ENCODE assay signal across 8 cellular contexts in the genomic region with DNA sequence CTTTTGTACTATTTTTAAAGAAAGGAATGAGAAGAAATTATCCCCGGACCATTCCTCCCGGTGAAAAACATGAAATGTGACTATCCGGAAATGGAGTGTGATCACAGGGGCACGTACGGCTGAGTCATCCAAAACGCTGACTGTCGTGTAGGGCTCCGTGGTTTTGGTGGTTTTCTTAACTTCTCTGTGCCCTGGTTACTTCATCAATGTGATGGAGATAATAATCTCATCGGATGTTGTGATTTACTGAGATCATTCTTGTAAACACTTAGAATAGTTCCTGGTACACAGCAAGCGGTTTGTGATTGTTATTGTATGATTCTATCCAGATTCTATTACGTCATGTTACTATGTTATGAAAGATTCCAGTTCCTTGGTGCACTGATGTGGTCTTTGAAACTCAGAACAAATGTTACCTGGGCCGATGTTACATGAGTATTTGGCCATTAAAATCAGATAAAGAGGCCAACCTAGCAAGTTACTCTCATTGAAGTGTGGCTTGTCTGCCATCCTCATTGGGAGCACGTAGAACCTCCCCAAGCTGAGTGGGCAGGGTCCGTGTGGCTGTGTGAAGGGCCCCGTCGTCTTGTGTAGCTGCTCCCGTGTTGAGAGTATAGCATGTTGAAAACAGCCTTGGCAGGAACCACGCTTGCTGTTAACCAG.
DNase-seq lines count a peak whose midpoint lies in the region; ATAC-seq and TF ChIP-seq lines count a peak whose summit lies in the region.

No MANE protein-coding gene starts in this region.

- H3K27me3 ChIP-seq in SJCRH30 (no peaks in the 10 kb centered on the region), right lobe of liver (no peaks in the 10 kb centered on the region)

- ATAC-seq in GM18861 (IDR thresholded peaks at IDR 0.05; ENCODE audit: unreplicated experiment) (peak; percentile 71), HG03095 (IDR thresholded peaks at IDR 0.05; ENCODE audit: unreplicated experiment) (peak; percentile 79), right lobe of liver (peak; percentile 53 to 66 (median 61))

- no peak for TF ChIP-seq CTCF in right lobe of liver (IDR thresholded peaks at IDR 0.05)

- H3K4me1 ChIP-seq in SJCRH30, result no peaks in the 10 kb centered on the region
- H3K4me1 ChIP-seq in right lobe of liver, result peaks cover 0 to 4% (median 0%) of the 10 kb centered on the region in 4 donors

- no peak overlapping the region for H3K27ac ChIP-seq in SJCRH30
- H3K27ac ChIP-seq in right lobe of liver, result no peak overlapping the region

- H3K9me3 ChIP-seq in SJCRH30 (replicated peaks) (no peaks in the 10 kb centered on the region), right lobe of liver (no peaks in the 10 kb centered on the region)

- intact Hi-C loops in right lobe of liver (cut with DNase I), result no loop called here

- TF ChIP-seq POLR2A in right lobe of liver (IDR thresholded peaks at IDR 0.05), result no peak

- H3K36me3 ChIP-seq in SJCRH30 (no peaks in the 10 kb centered on the region), right lobe of liver (no peaks in the 10 kb centered on the region)

- H3K4me3 ChIP-seq in SJCRH30, result peak overlapping the region; percentile 29; the same call in 1 of the 2 replicates
- no peak overlapping the region for H3K4me3 ChIP-seq in right lobe of liver

- 70% methylated on average over 18 of the region's 18 CpGs for WGBS in right lobe of liver (ENCODE audit: insufficient coverage, low coverage, low lambda C conversion rate, missing lambda C conversion rate)

- DNase-seq in SJCRH30, result peak; percentile 10 to 48
- DNase-seq in activated naive CD4-positive, alpha-beta T cell (lab: John Stamatoyannopoulos, UW), result peak in 3 of 4 experiments; percentile 11 to 51 (median 12)
- peak in 1 of 3 donors; percentile 30 for DNase-seq in right lobe of liver
- peak; percentile 39 to 71 for DNase-seq in stimulated activated CD8-positive, alpha-beta memory T cell treated with anti-CD3 and anti-CD28 coated beads, Interleukin-7, amount 100 ng/mL, for 48 hours (ENCODE audit: extremely low read depth in 1 of 2, low read depth in 1 of 2)
- no peak for DNase-seq in midbrain (lab: John Stamatoyannopoulos, UW)
- no peak for DNase-seq in NCI-H2227 (lab: John Stamatoyannopoulos, UW; ENCODE audit: unreplicated experiment)

Comparison
In these comparisons a context has a peak if more than half of its experiments do, and no peak if none do; other contexts are left out.
1. DNase-seq: peak in SJCRH30 (2 of 2), activated naive CD4-positive, alpha-beta T cell (3 of 4) and stimulated activated CD8-positive, alpha-beta memory T cell treated with anti-CD3 and anti-CD28 coated beads, Interleukin-7, amount 100 ng/mL, for 48 hours (2 of 2); none in midbrain (single experiment) and NCI-H2227 (single experiment).
2. Peak in every context shown above with its lines, with median percentiles within 50 percentile points of each other: ATAC-seq.